1 cellular context compared by ENCODE assay signal in genomic region chr16:1774456-1774795, GRCh38.
TF ChIP-seq lines count a peak whose summit lies in the region.

No MANE protein-coding gene starts in this region.

TF ChIP-seq in WTC11, 78 proteins besides CTCF, POLR2A, EP300 and RAD21 (continued from another document):
- TF ChIP-seq, protein P1, sequence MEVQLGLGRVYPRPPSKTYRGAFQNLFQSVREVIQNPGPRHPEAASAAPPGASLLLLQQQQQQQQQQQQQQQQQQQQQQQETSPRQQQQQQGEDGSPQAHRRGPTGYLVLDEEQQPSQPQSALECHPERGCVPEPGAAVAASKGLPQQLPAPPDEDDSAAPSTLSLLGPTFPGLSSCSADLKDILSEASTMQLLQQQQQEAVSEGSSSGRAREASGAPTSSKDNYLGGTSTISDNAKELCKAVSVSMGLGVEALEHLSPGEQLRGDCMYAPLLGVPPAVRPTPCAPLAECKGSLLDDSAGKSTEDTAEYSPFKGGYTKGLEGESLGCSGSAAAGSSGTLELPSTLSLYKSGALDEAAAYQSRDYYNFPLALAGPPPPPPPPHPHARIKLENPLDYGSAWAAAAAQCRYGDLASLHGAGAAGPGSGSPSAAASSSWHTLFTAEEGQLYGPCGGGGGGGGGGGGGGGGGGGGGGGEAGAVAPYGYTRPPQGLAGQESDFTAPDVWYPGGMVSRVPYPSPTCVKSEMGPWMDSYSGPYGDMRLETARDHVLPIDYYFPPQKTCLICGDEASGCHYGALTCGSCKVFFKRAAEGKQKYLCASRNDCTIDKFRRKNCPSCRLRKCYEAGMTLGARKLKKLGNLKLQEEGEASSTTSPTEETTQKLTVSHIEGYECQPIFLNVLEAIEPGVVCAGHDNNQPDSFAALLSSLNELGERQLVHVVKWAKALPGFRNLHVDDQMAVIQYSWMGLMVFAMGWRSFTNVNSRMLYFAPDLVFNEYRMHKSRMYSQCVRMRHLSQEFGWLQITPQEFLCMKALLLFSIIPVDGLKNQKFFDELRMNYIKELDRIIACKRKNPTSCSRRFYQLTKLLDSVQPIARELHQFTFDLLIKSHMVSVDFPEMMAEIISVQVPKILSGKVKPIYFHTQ (CRISPR knock-in tag; IDR thresholded peaks at IDR 0.05) = no peak
- no peak for TF ChIP-seq NR2C2 (CRISPR knock-in tag; IDR thresholded peaks at IDR 0.05)
